Comparison of ENCODE assay signal across 1 cellular context in the genomic region with DNA sequence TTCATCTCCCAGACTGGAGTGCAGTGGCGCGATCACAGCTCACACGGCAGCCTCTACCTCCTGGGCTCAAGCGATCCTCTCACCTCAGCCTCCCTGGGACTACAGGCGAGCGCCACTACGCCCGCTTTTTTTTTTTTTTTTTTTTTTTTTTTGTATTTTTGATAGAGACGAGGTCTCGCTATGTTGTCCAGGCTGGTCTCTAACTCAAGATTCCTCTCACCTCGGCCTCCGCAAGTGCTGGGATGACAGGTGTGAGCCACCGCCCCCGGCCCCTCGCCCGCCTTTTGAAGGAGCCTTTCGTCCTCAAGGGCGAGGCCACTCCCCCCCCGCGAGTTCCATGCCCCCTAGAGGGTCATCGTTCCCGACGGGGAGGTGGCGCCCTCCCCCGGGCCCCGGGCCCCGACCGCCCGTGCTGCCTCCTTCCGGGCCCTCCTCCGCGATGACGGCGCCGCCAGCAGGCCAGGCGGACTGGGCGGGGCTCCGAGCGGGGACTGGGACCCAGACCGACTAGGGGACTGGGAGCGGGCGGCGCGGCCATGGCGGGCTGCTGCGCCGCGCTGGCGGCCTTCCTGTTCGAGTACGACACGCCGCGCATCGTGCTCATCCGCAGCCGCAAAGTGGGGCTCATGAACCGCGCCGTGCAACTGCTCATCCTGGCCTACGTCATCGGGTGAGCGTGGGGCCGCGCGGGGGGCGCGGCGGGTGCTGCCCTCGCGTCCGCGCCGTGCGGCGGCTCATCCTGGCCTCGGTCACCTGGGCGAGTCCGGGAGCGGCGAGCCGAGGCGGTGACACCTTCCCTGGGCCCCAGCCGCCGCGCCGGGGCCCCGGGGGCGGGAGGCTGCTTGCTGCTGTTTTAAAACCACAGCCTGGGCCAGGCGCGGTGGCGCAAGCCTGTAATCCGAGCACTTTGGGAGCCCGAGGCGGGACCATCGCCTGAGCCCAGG.
TF ChIP-seq lines count a peak whose summit lies in the region.

Gene P2RX4 (plus strand): TSS at position 501 of the 944 bp plus-strand sequence. CDS start 36 bp downstream, at position 537.

TF ChIP-seq in HepG2, 621 proteins besides CTCF, POLR2A, EP300 and RAD21 (continued from another document and continues in another):
- TF ChIP-seq, protein P1, sequence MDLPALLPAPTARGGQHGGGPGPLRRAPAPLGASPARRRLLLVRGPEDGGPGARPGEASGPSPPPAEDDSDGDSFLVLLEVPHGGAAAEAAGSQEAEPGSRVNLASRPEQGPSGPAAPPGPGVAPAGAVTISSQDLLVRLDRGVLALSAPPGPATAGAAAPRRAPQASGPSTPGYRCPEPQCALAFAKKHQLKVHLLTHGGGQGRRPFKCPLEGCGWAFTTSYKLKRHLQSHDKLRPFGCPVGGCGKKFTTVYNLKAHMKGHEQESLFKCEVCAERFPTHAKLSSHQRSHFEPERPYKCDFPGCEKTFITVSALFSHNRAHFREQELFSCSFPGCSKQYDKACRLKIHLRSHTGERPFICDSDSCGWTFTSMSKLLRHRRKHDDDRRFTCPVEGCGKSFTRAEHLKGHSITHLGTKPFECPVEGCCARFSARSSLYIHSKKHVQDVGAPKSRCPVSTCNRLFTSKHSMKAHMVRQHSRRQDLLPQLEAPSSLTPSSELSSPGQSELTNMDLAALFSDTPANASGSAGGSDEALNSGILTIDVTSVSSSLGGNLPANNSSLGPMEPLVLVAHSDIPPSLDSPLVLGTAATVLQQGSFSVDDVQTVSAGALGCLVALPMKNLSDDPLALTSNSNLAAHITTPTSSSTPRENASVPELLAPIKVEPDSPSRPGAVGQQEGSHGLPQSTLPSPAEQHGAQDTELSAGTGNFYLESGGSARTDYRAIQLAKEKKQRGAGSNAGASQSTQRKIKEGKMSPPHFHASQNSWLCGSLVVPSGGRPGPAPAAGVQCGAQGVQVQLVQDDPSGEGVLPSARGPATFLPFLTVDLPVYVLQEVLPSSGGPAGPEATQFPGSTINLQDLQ (CRISPR knock-in tag; IDR thresholded peaks at IDR 0.05): no peak
- TF ChIP-seq ZNF556 (CRISPR knock-in tag; IDR thresholded peaks at IDR 0.05; ENCODE audit: borderline replicate concordance) (no peak), PITX1 (CRISPR knock-in tag; IDR thresholded peaks at IDR 0.05) (no peak), MBNL3 (CRISPR knock-in tag; conservative IDR thresholded peaks at IDR 0.05) (no peak), KMT2B (CRISPR knock-in tag; IDR thresholded peaks at IDR 0.05) (peak; percentile 43; the same call in 1 of the 2 replicates), ZNF329 (CRISPR knock-in tag; IDR thresholded peaks at IDR 0.05; ENCODE audit: low read depth) (peak; percentile 76; the same call in 1 of the 2 replicates), ELF4 (CRISPR knock-in tag; IDR thresholded peaks at IDR 0.05; ENCODE audit: borderline replicate concordance) (no peak), ATM (IDR thresholded peaks at IDR 0.05; ENCODE audit: borderline replicate concordance) (no peak), NRL (CRISPR knock-in tag; IDR thresholded peaks at IDR 0.05; ENCODE audit: borderline replicate concordance) (peak; percentile 58; the same call in 1 of the 2 replicates), MZF1 (CRISPR knock-in tag; IDR thresholded peaks at IDR 0.05; ENCODE audit: borderline replicate concordance) (no peak), HMGXB3 (CRISPR knock-in tag; IDR thresholded peaks at IDR 0.05; ENCODE audit: borderline replicate concordance) (no peak), SRSF4 (IDR thresholded peaks at IDR 0.05; ENCODE audit: low read depth, low read length, poor library complexity, severe bottlenecking) (no peak), ZNF572 (CRISPR knock-in tag; IDR thresholded peaks at IDR 0.05) (no peak), NR2C2 (CRISPR knock-in tag; IDR thresholded peaks at IDR 0.05; ENCODE audit: borderline replicate concordance) (peak; percentile 66; the same call in 1 of the 2 replicates), FOXA1 (IDR thresholded peaks at IDR 0.05) (no peak), FOXA1 (CRISPR knock-in tag; IDR thresholded peaks at IDR 0.05) (0 out of 2 replicates have a peak, but pooled peaks have one; percentile 2), ZNF33B (CRISPR knock-in tag; IDR thresholded peaks at IDR 0.05) (0 out of 2 replicates have a peak, but pooled peaks have one; percentile 68), DR1 (CRISPR knock-in tag; IDR thresholded peaks at IDR 0.05) (no peak; the same call in 1 of the 2 replicates), RORA (CRISPR knock-in tag; IDR thresholded peaks at IDR 0.05) (no peak), CEBPB (IDR thresholded peaks at IDR 0.05; ENCODE audit: borderline replicate concordance, low read depth, low read length) (peak; percentile 18; the same call in 1 of the 2 replicates), ATF3 (CRISPR knock-in tag; IDR thresholded peaks at IDR 0.05) (0 out of 2 replicates have a peak, but pooled peaks have one; percentile 9), ZC3H13 (CRISPR knock-in tag; IDR thresholded peaks at IDR 0.05) (peak; percentile 65; the same call in 1 of the 2 replicates), HMG20A (CRISPR knock-in tag; IDR thresholded peaks at IDR 0.05; ENCODE audit: borderline replicate concordance) (0 out of 2 replicates have a peak, but pooled peaks have one; percentile 16), SOX13 (IDR thresholded peaks at IDR 0.05) (no peak; the same call in 1 of the 2 replicates), SOX13 (CRISPR knock-in tag; conservative IDR thresholded peaks at IDR 0.05 in 1 of 2, IDR thresholded peaks at IDR 0.05 in 1 of 2) (peak in 1 of 2 experiments; percentile 25; a peak in 1 of 4 replicates), ZNF607 (CRISPR knock-in tag; IDR thresholded peaks at IDR 0.05; ENCODE audit: borderline replicate concordance) (peak; percentile 79; the same call in 1 of the 2 replicates), DZIP1 (CRISPR knock-in tag; IDR thresholded peaks at IDR 0.05) (0 out of 2 replicates have a peak, but pooled peaks have one; percentile 27), ZNF296 (CRISPR knock-in tag; conservative IDR thresholded peaks at IDR 0.05) (no peak), ZMYM3 (CRISPR knock-in tag; IDR thresholded peaks at IDR 0.05) (no peak)
- TF ChIP-seq, protein P2, sequence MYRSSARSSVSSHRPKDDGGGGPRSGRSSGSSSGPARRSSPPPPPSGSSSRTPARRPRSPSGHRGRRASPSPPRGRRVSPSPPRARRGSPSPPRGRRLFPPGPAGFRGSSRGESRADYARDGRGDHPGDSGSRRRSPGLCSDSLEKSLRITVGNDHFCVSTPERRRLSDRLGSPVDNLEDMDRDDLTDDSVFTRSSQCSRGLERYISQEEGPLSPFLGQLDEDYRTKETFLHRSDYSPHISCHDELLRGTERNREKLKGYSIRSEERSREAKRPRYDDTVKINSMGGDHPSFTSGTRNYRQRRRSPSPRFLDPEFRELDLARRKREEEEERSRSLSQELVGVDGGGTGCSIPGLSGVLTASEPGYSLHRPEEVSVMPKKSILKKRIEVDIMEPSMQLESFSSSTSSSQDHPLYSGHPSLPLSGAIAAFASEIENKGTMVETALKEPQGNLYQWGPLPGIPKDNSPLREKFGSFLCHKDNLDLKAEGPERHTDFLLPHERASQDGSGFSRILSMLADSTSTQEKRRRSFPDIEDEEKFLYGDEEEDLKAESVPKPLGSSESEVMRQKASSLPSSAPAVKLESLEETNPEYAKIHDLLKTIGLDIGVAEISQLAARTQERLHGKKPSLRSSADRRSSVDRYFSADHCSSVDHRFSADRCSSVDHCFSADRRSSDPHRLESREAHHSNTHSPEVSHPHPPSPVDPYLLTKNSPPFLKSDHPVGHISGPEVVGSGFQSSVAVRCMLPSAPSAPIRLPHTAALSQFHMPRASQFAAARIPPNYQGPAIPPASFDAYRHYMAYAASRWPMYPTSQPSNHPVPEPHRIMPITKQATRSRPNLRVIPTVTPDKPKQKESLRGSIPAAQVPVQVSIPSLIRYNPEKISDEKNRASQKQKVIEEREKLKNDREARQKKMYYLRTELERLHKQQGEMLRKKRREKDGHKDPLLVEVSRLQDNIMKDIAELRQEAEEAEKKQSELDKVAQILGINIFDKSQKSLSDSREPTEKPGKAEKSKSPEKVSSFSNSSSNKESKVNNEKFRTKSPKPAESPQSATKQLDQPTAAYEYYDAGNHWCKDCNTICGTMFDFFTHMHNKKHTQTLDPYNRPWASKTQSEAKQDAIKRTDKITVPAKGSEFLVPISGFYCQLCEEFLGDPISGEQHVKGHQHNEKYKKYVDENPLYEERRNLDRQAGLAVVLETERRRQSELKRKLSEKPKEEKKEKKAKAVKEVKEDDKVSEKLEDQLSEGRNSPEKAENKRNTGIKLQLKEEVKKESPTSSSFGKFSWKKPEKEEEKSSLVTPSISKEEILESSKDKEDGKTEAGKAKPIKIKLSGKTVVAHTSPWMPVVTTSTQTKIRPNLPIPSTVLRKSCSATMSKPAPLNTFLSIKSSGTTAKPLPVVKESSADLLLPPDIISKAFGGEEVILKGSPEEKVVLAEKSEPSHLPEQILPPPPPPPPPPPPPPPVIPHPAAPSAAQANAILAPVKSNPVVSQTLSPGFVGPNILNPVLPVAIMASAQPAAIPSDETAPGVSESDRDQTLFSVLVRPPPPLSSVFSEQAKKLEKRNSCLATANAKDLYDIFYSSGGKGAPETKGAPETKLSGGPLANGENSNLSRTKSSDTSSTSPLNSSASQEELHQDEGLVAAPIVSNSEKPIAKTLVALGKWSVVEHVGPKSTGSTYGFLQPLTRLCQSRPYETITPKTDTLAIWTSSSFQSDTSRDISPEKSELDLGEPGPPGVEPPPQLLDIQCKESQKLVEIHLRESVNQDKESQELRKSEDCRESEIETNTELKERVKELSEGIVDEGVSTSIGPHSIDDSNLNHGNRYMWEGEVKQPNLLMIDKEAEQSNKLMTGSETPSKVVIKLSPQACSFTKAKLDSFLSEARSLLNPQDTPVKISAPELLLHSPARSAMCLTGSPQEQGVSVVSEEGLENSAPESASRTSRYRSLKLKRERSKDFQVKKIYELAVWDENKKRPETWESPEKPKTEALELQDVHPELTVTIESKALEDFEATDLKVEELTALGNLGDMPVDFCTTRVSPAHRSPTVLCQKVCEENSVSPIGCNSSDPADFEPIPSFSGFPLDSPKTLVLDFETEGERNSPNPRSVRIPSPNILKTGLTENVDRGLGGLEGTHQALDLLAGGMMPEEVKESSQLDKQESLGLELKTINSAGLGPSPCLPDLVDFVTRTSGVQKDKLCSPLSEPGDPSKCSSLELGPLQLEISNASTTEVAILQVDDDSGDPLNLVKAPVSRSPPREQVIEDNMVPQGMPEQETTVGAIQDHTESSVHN (CRISPR knock-in tag; IDR thresholded peaks at IDR 0.05): no peak
- TF ChIP-seq, protein P3, sequence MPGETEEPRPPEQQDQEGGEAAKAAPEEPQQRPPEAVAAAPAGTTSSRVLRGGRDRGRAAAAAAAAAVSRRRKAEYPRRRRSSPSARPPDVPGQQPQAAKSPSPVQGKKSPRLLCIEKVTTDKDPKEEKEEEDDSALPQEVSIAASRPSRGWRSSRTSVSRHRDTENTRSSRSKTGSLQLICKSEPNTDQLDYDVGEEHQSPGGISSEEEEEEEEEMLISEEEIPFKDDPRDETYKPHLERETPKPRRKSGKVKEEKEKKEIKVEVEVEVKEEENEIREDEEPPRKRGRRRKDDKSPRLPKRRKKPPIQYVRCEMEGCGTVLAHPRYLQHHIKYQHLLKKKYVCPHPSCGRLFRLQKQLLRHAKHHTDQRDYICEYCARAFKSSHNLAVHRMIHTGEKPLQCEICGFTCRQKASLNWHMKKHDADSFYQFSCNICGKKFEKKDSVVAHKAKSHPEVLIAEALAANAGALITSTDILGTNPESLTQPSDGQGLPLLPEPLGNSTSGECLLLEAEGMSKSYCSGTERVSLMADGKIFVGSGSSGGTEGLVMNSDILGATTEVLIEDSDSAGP (CRISPR knock-in tag; IDR thresholded peaks at IDR 0.05; ENCODE audit: borderline replicate concordance): peak; percentile 71; the same call in 1 of the 2 replicates
- TF ChIP-seq, protein P4, sequence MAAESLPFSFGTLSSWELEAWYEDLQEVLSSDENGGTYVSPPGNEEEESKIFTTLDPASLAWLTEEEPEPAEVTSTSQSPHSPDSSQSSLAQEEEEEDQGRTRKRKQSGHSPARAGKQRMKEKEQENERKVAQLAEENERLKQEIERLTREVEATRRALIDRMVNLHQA (CRISPR knock-in tag; IDR thresholded peaks at IDR 0.05): no peak
